28 cellular contexts compared by ENCODE assay signal in genomic region chr1:119853155-119853554, GRCh38. TPM values are rescaled to one million over a fixed set of nuclear protein-coding genes. Genes with fewer than 3 reads are reported as not detected.
DNase-seq lines count a peak whose midpoint lies in the region; ATAC-seq and TF ChIP-seq lines count a peak whose summit lies in the region.
"Had no signal": no experiment of that assay in that cellular context is flagged by ENCODE, and none has a peak within 500 bp of the region (broad histone marks: within the 10 kb centered on the region; RNA-seq: fewer than 3 reads in every experiment).

No MANE protein-coding gene starts in this region.

- no peaks in the 10 kb centered on the region for H3K9me3 Mint-ChIP-seq in chondrocyte (ENCODE audit: low read depth)
- H3K9me3 Mint-ChIP-seq: CD4-positive, alpha-beta memory T cell; CD8-positive, alpha-beta memory T cell had no signal

- in situ Hi-C loops in IMR-90 (cut with MboI; ENCODE audit: low sequenced_read_pairs): no loop called here

- no peaks in the 10 kb centered on the region for H3K36me3 ChIP-seq in IMR-90 (ENCODE audit: control insufficient read depth, insufficient read depth, low read length)
- no peaks in the 10 kb centered on the region for H3K36me3 ChIP-seq in neuronal stem cell (replicated peaks in 1 of 2; ENCODE audit: control insufficient read depth in 2 of 2, insufficient read depth in 2 of 2, low read length in 2 of 2)
- no peaks in the 10 kb centered on the region for H3K36me3 ChIP-seq in gastroesophageal sphincter
- H3K36me3 ChIP-seq: BE2C, BLaER1 had no signal

- dilution Hi-C loops in IMR-90 (cut with HindIII; ENCODE audit: low sequenced_read_pairs, unreplicated experiment): no loop called here

- no peak for TF ChIP-seq POLR2A in IMR-90 (IDR thresholded peaks at IDR 0.05; ENCODE audit: low read depth, low read length)
- no peak for TF ChIP-seq POLR2A in gastroesophageal sphincter (IDR thresholded peaks at IDR 0.05)

- H4K8ac ChIP-seq in IMR-90 (ENCODE audit: low read depth in 2 of 2, low read length in 2 of 2): no peak overlapping the region
- H4K8ac ChIP-seq in neuronal stem cell (ENCODE audit: low read depth, low read length): no peak overlapping the region

- H3K79me1 ChIP-seq in IMR-90 (ENCODE audit: low read depth in 1 of 2, low read length in 2 of 2) (no peaks in the 10 kb centered on the region), neuronal stem cell (ENCODE audit: low read depth, low read length) (no peaks in the 10 kb centered on the region)

- intact Hi-C loops in IMR-90 (cut with micrococcal nuclease): no loop called here

- H3K27me3 ChIP-seq in IMR-90 (ENCODE audit: control insufficient read depth, insufficient read depth, low read length): no peaks in the 10 kb centered on the region
- no peaks in the 10 kb centered on the region for H3K27me3 ChIP-seq in neuronal stem cell (ENCODE audit: control insufficient read depth in 3 of 3, insufficient read depth in 3 of 3, low read depth in 1 of 3, low read length in 3 of 3)
- no peaks in the 10 kb centered on the region for H3K27me3 ChIP-seq in gastroesophageal sphincter
- H3K27me3 ChIP-seq: BE2C, BLaER1 had no signal

- 92% methylated on average over 6 of the region's 23 CpGs; no CpG with 5 or more reads in 1 of the 2 experiments for whole genome bisulfite sequencing in IMR-90 (ENCODE audit: extremely low coverage in 2 of 2, insufficient read length in 1 of 2), 2 experiments
- WGBS in neuronal stem cell (ENCODE audit: extremely low coverage in 2 of 2, insufficient read length in 2 of 2, insufficient replicate concordance in 1 of 2), 2 donors: no CpG with 5 or more reads among the region's 23 CpGs
- 84 to 94% methylated on average over 7 to 12 of the region's 23 CpGs for WGBS in gastroesophageal sphincter (ENCODE audit: low coverage in 1 of 2), 2 donors

- H3K36me3 Mint-ChIP-seq in chondrocyte (ENCODE audit: low read depth): no peaks in the 10 kb centered on the region
- H3K36me3 Mint-ChIP-seq: CD14-positive monocyte; CD4-positive, alpha-beta memory T cell; CD4-positive, CD25-positive, alpha-beta regulatory T cell had no signal

- no peaks in the 10 kb centered on the region for H3K27me3 Mint-ChIP-seq in chondrocyte (ENCODE audit: low read depth)

- H3K18ac ChIP-seq in IMR-90 (ENCODE audit: low read depth, low read length): no peak overlapping the region
- no peak overlapping the region for H3K18ac ChIP-seq in neuronal stem cell (ENCODE audit: low read length)

- H4K20me1 ChIP-seq in IMR-90 (ENCODE audit: insufficient read depth, low read length): no peaks in the 10 kb centered on the region
- H4K20me1 ChIP-seq: BLaER1 had no signal

- H3K4me1 ChIP-seq in IMR-90 (ENCODE audit: control insufficient read depth, insufficient read depth, low read length) (peaks cover 5% of the 10 kb centered on the region; the same call in 1 of the 2 replicates), neuronal stem cell (ENCODE audit: control insufficient read depth in 2 of 2, insufficient read depth in 1 of 2, low read depth in 1 of 2, low read length in 2 of 2) (no peaks in the 10 kb centered on the region), gastroesophageal sphincter (no peaks in the 10 kb centered on the region)
- H3K4me1 ChIP-seq: BE2C had no signal

- no peak overlapping the region for H2BK15ac ChIP-seq in IMR-90 (ENCODE audit: low read depth, low read length)
- no peak overlapping the region for H2BK15ac ChIP-seq in neuronal stem cell (ENCODE audit: low read length)

- H3K4me3 ChIP-seq in IMR-90 (ENCODE audit: insufficient read depth, low read depth, low read length) (no peak overlapping the region), neuronal stem cell (ENCODE audit: low read length in 2 of 2) (no peak overlapping the region), gastroesophageal sphincter (no peak overlapping the region)
- H3K4me3 ChIP-seq: BLaER1, GM12878 had no signal

- H4K91ac ChIP-seq in IMR-90 (ENCODE audit: insufficient read depth, low read depth, low read length) (no peak overlapping the region), neuronal stem cell (ENCODE audit: low read depth, low read length, poor library complexity) (no peak overlapping the region)

- H3K27ac ChIP-seq in IMR-90 (ENCODE audit: insufficient read depth, low read length) (no peak overlapping the region), neuronal stem cell (replicated peaks; ENCODE audit: low read length) (no peak overlapping the region), gastroesophageal sphincter (no peak overlapping the region)
- H3K27ac ChIP-seq: BLaER1 had no signal

- H3K9ac ChIP-seq in IMR-90 (ENCODE audit: low read depth, low read length): no peak overlapping the region
- H3K9ac ChIP-seq in neuronal stem cell (ENCODE audit: low read depth, low read length, poor library complexity): no peak overlapping the region
- H3K9ac ChIP-seq: BLaER1 had no signal

- DNase-seq in IMR-90 (no peak), chondrocyte (ENCODE audit: low spot score) (peak; percentile 94), neuronal stem cell (ENCODE audit: low spot score) (no peak), middle frontal gyrus (ENCODE audit: extremely low spot score, low spot score) (no peak)
- DNase-seq: 8988T; ACHN; BE2C; C1 segment of cervical spinal cord; CD4-positive, alpha-beta memory T cell; CD4-positive, CD25-positive, alpha-beta regulatory T cell; CD8-positive, alpha-beta memory T cell; COR-L47; DMS 273 treated with DMSO at 0.1 percent for 48 hours; DMS153; DMS53; DMS79; DND-41; EL; GDM1 had no signal

- H2BK20ac ChIP-seq in IMR-90 (ENCODE audit: low read depth, low read length): no peak overlapping the region

- ATAC-seq in IMR-90 (ENCODE audit: low read depth) (no peak), gastroesophageal sphincter (no peak), GM18873 (IDR thresholded peaks at IDR 0.05; ENCODE audit: low FRiP score, unreplicated experiment) (no peak)
- ATAC-seq: GM12878 had no signal

- TF ChIP-seq CTCF in IMR-90 (conservative IDR thresholded peaks at IDR 0.05; ENCODE audit: low read depth, low read length) (no peak), chondrocyte (IDR thresholded peaks at IDR 0.05) (no peak), gastroesophageal sphincter (IDR thresholded peaks at IDR 0.05) (no peak)

- CTCF ChIA-PET in IMR-90 (lab: Yijun Ruan, JAX): no interaction called here

- H2AK5ac ChIP-seq in IMR-90 (ENCODE audit: low read depth, low read length): peak overlapping the region; percentile 8; the same call in 1 of the 2 replicates
- peak overlapping the region; percentile 14 for H2AK5ac ChIP-seq in neuronal stem cell (ENCODE audit: low read depth, low read length)

- no peak overlapping the region for H3K23ac ChIP-seq in IMR-90 (ENCODE audit: low read depth, low read length)
- no peak overlapping the region for H3K23ac ChIP-seq in neuronal stem cell (ENCODE audit: low read depth, low read length, poor library complexity)

- no peak overlapping the region for H4K5ac ChIP-seq in IMR-90 (ENCODE audit: low read depth, low read length)

- H3K4me2 ChIP-seq in IMR-90 (ENCODE audit: low read depth, low read length) (no peak overlapping the region), neuronal stem cell (ENCODE audit: insufficient read depth, low read length, poor library complexity, severe bottlenecking) (no peak overlapping the region)
- H3K4me2 ChIP-seq: BLaER1 had no signal

- TF ChIP-seq RAD21 in IMR-90 (IDR thresholded peaks at IDR 0.05; ENCODE audit: low read length): no peak

- H3K27ac Mint-ChIP-seq in chondrocyte (ENCODE audit: unreplicated experiment): no peak overlapping the region
- H3K27ac Mint-ChIP-seq: CD14-positive monocyte; CD4-positive, alpha-beta memory T cell; CD4-positive, CD25-positive, alpha-beta regulatory T cell; CD8-positive, alpha-beta memory T cell had no signal

- no peak overlapping the region for H3K56ac ChIP-seq in IMR-90 (ENCODE audit: extremely low read depth, insufficient read depth, low read length)

- peak overlapping the region; percentile 58 for H2BK12ac ChIP-seq in neuronal stem cell (ENCODE audit: low read length)

- BruUV-seq in IMR-90 (replicated peaks; lab: Mats Ljungman, UMichigan): no TSS peak

- POLR2A ChIA-PET in IMR-90 (lab: Charles Lee; ENCODE audit: unreplicated experiment): no interaction called here

- H3K14ac ChIP-seq in IMR-90 (replicated peaks; ENCODE audit: low read depth, low read length) (no peak overlapping the region), neuronal stem cell (ENCODE audit: low read length) (no peak overlapping the region)

- H3K4me3 Mint-ChIP-seq in chondrocyte (ENCODE audit: unreplicated experiment): no peak overlapping the region
- H3K4me3 Mint-ChIP-seq: CD14-positive monocyte; CD4-positive, alpha-beta memory T cell; CD4-positive, CD25-positive, alpha-beta regulatory T cell; CD8-positive, alpha-beta memory T cell had no signal

- H2BK120ac ChIP-seq in IMR-90 (ENCODE audit: low read depth, low read length): no peak overlapping the region
- H2BK120ac ChIP-seq in neuronal stem cell (ENCODE audit: low read depth, low read length): no peak overlapping the region

- no peaks in the 10 kb centered on the region for H3K9me1 ChIP-seq in IMR-90 (ENCODE audit: insufficient read depth, low read length)

- no peaks in the 10 kb centered on the region for H3K4me1 Mint-ChIP-seq in chondrocyte (ENCODE audit: low read depth)
- H3K4me1 Mint-ChIP-seq: CD4-positive, alpha-beta memory T cell; CD4-positive, CD25-positive, alpha-beta regulatory T cell; CD8-positive, alpha-beta memory T cell had no signal

- TF ChIP-seq EP300 in gastroesophageal sphincter (IDR thresholded peaks at IDR 0.05): no peak

- H2AK9ac ChIP-seq in IMR-90 (replicated peaks; ENCODE audit: low read depth, low read length, poor library complexity): no peak overlapping the region

- no peak overlapping the region for H2AFZ ChIP-seq in IMR-90 (replicated peaks; ENCODE audit: low read length, poor library complexity)
- no peak overlapping the region for H2AFZ ChIP-seq in neuronal stem cell (ENCODE audit: low read length)

- H3K4ac ChIP-seq in IMR-90 (ENCODE audit: low read depth, low read length) (no peak overlapping the region), neuronal stem cell (ENCODE audit: low read length) (no peak overlapping the region)

- H3K9me3 ChIP-seq in IMR-90 (ENCODE audit: control insufficient read depth, insufficient read depth, low read length) (no peaks in the 10 kb centered on the region), neuronal stem cell (replicated peaks in 1 of 2; ENCODE audit: control insufficient read depth in 2 of 2, insufficient read depth in 1 of 2, low read depth in 1 of 2, low read length in 2 of 2) (no peaks in the 10 kb centered on the region), gastroesophageal sphincter (no peaks in the 10 kb centered on the region)
- H3K9me3 ChIP-seq: BE2C had no signal

- H2BK5ac ChIP-seq in IMR-90 (ENCODE audit: low read depth, low read length, poor library complexity, severe bottlenecking): no peak overlapping the region
- no peak overlapping the region for H2BK5ac ChIP-seq in neuronal stem cell (ENCODE audit: low read length)

RNA-seq across cellular contexts. Expression of gene REG4, which starts 41.9 kb away (rescaled TPM):
- total RNA-seq in IMR-90 (2012; rRNA removed) (not detected in 2 replicates), chondrocyte (not detected in 3 replicates), gastroesophageal sphincter (not detected)
- not detected in 2 replicates for polyA plus RNA-seq in IMR-90 (2012; rRNA removed)
- not detected in 2 replicates for polyA plus RNA-seq in IMR-90 (2012; cell fraction: cytosol; rRNA removed)
- not detected in 2 replicates for polyA plus RNA-seq in IMR-90 (2012; cell fraction: nucleus; rRNA removed; ENCODE audit: low replicate concordance)
- 0.06 TPM for polyA plus RNA-seq in neuronal stem cell (2013, experiment 1 of 2)
- polyA plus RNA-seq in neuronal stem cell (2013, experiment 2 of 2): 0.03 TPM
- total RNA-seq: A673; CD4-positive, CD25-positive, alpha-beta regulatory T cell; Daoy; G401; GM12878 had no signal
- polyA plus RNA-seq: AG04450, CD14-positive monocyte, GM12878 had no signal

RNA-seq across cellular contexts. Expression of gene ADAM30, which starts 43.2 kb away (rescaled TPM):
- total RNA-seq in IMR-90 (2012; rRNA removed): not detected in 2 replicates
- not detected in 2 replicates for polyA plus RNA-seq in IMR-90 (2012; rRNA removed)
- polyA plus RNA-seq in IMR-90 (2012; cell fraction: cytosol; rRNA removed): not detected in 2 replicates
- not detected in 2 replicates for polyA plus RNA-seq in IMR-90 (2012; cell fraction: nucleus; rRNA removed; ENCODE audit: low replicate concordance)
- not detected in 3 replicates for total RNA-seq in chondrocyte
- not detected for polyA plus RNA-seq in neuronal stem cell (2013, experiment 1 of 2)
- not detected for polyA plus RNA-seq in neuronal stem cell (2013, experiment 2 of 2)
- total RNA-seq in gastroesophageal sphincter: not detected
- total RNA-seq: A673; CD4-positive, alpha-beta memory T cell; CD4-positive, CD25-positive, alpha-beta regulatory T cell; CD8-positive, alpha-beta memory T cell; Daoy; G401; GM12878 had no signal
- polyA plus RNA-seq: AG04450; CD14-positive monocyte; CD4-positive, alpha-beta memory T cell; CD4-positive, CD25-positive, alpha-beta regulatory T cell; CD8-positive, alpha-beta memory T cell; GM12878 had no signal
